In genomic region chr1:209815931-209816338, GRCh38 we compare ENCODE assay signal across 16 cellular contexts. TPM values are rescaled to one million over a fixed set of nuclear protein-coding genes. Genes with fewer than 3 reads are reported as not detected.
A peak's percentile ranks its signal among the peaks of the same experiment; 100 is the strongest.
DNase-seq lines count a peak whose midpoint lies in the region; ATAC-seq and TF ChIP-seq lines count a peak whose summit lies in the region.
"Had no signal": no experiment of that assay in that cellular context is flagged by ENCODE, and none has a peak within 500 bp of the region (broad histone marks: within the 10 kb centered on the region; RNA-seq: fewer than 3 reads in every experiment).

No MANE protein-coding gene starts in this region.

- H3K4me3 Mint-ChIP-seq in activated CD4-positive, alpha-beta T cell treated with anti-CD3 and anti-CD28 coated beads for 36 hours: no peak overlapping the region
- H3K4me3 Mint-ChIP-seq in stimulated activated naive CD8-positive, alpha-beta T cell treated with anti-CD3 and anti-CD28 coated beads, Interleukin-15, Interleukin-2, amounts not matched to agents 100 ng/mL and 50 ng/mL, for 24 hours: peak overlapping the region; percentile 31
- H3K4me3 Mint-ChIP-seq: CD8-positive, alpha-beta T cell; memory B cell had no signal

- POLR2A ChIA-PET in activated CD4-positive, alpha-beta T cell treated with anti-CD3 and anti-CD28 coated beads for 36 hours (lab: Charles Lee): interaction anchor here (0.6 kb wide), 1 partner anchor 1686 kb away, joined by 3 read pairs; no protein-coding TSS in a partner anchor

- no peak for TF ChIP-seq CTCF in epithelial cell of esophagus (IDR thresholded peaks at IDR 0.05; ENCODE audit: insufficient read depth, low read depth, low read length, missing control alignments)

- H3K4me3 ChIP-seq in epithelial cell of esophagus (ENCODE audit: low read length): peak overlapping the region; percentile 31
- H3K4me3 ChIP-seq: A549 had no signal

- DNase-seq in activated CD4-positive, alpha-beta T cell treated with anti-CD3 and anti-CD28 coated beads for 36 hours: no peak
- DNase-seq in activated CD4-positive, alpha-beta T cell treated with anti-CD3 and anti-CD28 coated beads, Interleukin-2, amount 50 U/mL, for 48 hours: no peak
- peak; percentile 25 for DNase-seq in NCI-H510A treated with DMSO at 0.1 percent for 48 hours (lab: John Stamatoyannopoulos, UW)
- peak; percentile 100 for DNase-seq in epithelial cell of esophagus (ENCODE audit: low read depth)
- no peak for DNase-seq in NCI-H2107 (lab: John Stamatoyannopoulos, UW)
- no peak for DNase-seq in left ventricle myocardium superior
- DNase-seq: amniotic stem cell; CD8-positive, alpha-beta T cell; GF-D8; Kasumi-1; NCI-H187 treated with DMSO at 0.1 percent for 48 hours had no signal

- peaks cover 5% of the 10 kb centered on the region for H3K27me3 Mint-ChIP-seq in activated CD4-positive, alpha-beta T cell treated with anti-CD3 and anti-CD28 coated beads for 36 hours
- H3K27me3 Mint-ChIP-seq in stimulated activated naive CD8-positive, alpha-beta T cell treated with anti-CD3 and anti-CD28 coated beads, Interleukin-15, Interleukin-2, amounts not matched to agents 100 ng/mL and 50 ng/mL, for 24 hours: peaks cover 16% of the 10 kb centered on the region

- no peaks in the 10 kb centered on the region for H3K9me3 Mint-ChIP-seq in activated CD4-positive, alpha-beta T cell treated with anti-CD3 and anti-CD28 coated beads for 36 hours (ENCODE audit: low read depth)
- H3K9me3 Mint-ChIP-seq in stimulated activated naive CD8-positive, alpha-beta T cell treated with anti-CD3 and anti-CD28 coated beads, Interleukin-15, Interleukin-2, amounts not matched to agents 100 ng/mL and 50 ng/mL, for 24 hours: no peaks in the 10 kb centered on the region
- H3K9me3 Mint-ChIP-seq: CD8-positive, alpha-beta T cell; memory B cell had no signal

- H3K36me3 Mint-ChIP-seq in activated CD4-positive, alpha-beta T cell treated with anti-CD3 and anti-CD28 coated beads for 36 hours (ENCODE audit: low read depth): no peaks in the 10 kb centered on the region
- no peaks in the 10 kb centered on the region for H3K36me3 Mint-ChIP-seq in stimulated activated naive CD8-positive, alpha-beta T cell treated with anti-CD3 and anti-CD28 coated beads, Interleukin-15, Interleukin-2, amounts not matched to agents 100 ng/mL and 50 ng/mL, for 24 hours (ENCODE audit: low read depth)
- H3K36me3 Mint-ChIP-seq: CD8-positive, alpha-beta T cell; memory B cell had no signal

- ATAC-seq in activated CD4-positive, alpha-beta T cell treated with anti-CD3 and anti-CD28 coated beads for 36 hours: no peak
- no peak for ATAC-seq in GM21825 (IDR thresholded peaks at IDR 0.05; ENCODE audit: unreplicated experiment)
- no peak for ATAC-seq in left ventricle myocardium superior
- ATAC-seq: A549; CD8-positive, alpha-beta T cell had no signal

- intact Hi-C loops in activated CD4-positive, alpha-beta T cell treated with anti-CD3 and anti-CD28 coated beads for 36 hours (cut with DNase I, micrococcal nuclease): no loop called here
- intact Hi-C loops in left ventricle myocardium superior (cut with micrococcal nuclease): no loop called here

- peak overlapping the region; percentile 76 for H3K27ac Mint-ChIP-seq in activated CD4-positive, alpha-beta T cell treated with anti-CD3 and anti-CD28 coated beads for 36 hours
- H3K27ac Mint-ChIP-seq in stimulated activated naive CD8-positive, alpha-beta T cell treated with anti-CD3 and anti-CD28 coated beads, Interleukin-15, Interleukin-2, amounts not matched to agents 100 ng/mL and 50 ng/mL, for 24 hours: peak overlapping the region; percentile 85
- H3K27ac Mint-ChIP-seq: CD8-positive, alpha-beta T cell; memory B cell had no signal

- CTCF ChIA-PET in activated CD4-positive, alpha-beta T cell treated with anti-CD3 and anti-CD28 coated beads for 36 hours (lab: Charles Lee): interaction anchor here (0.9 to 4.7 kb wide), 7 partner anchors 8 to 21 kb away, joined by 3 to 45 read pairs (median 4); partner anchors contain the start of gene UTP25

- H3K4me1 Mint-ChIP-seq in activated CD4-positive, alpha-beta T cell treated with anti-CD3 and anti-CD28 coated beads for 36 hours: peaks cover 12% of the 10 kb centered on the region
- H3K4me1 Mint-ChIP-seq in stimulated activated naive CD8-positive, alpha-beta T cell treated with anti-CD3 and anti-CD28 coated beads, Interleukin-15, Interleukin-2, amounts not matched to agents 100 ng/mL and 50 ng/mL, for 24 hours (ENCODE audit: low read depth): peaks cover 22% of the 10 kb centered on the region
- H3K4me1 Mint-ChIP-seq: memory B cell had no signal

RNA-seq across cellular contexts. Expression of gene IRF6, which starts 10.0 kb away (rescaled TPM):
- total RNA-seq in activated CD4-positive, alpha-beta T cell treated with anti-CD3 and anti-CD28 coated beads for 36 hours: under 1 TPM; 0.11 to 0.14 TPM
- total RNA-seq in left ventricle myocardium superior: 48.5 TPM
- total RNA-seq: H4 had no signal

RNA-seq across cellular contexts. Expression of gene UTP25, which starts 11.8 kb away (rescaled TPM):
- total RNA-seq in activated CD4-positive, alpha-beta T cell treated with anti-CD3 and anti-CD28 coated beads for 36 hours: 10 to 100 TPM in 1 of 2 experiments, 1 to 10 TPM in 1; 9.4 to 10.4 TPM
- total RNA-seq in left ventricle myocardium superior: 2.5 TPM

RNA-seq across cellular contexts. Expression of gene C1orf74, which starts 31.6 kb away (rescaled TPM):
- 1 to 10 TPM; 3.7 to 4.3 TPM for total RNA-seq in activated CD4-positive, alpha-beta T cell treated with anti-CD3 and anti-CD28 coated beads for 36 hours
- 2.0 TPM for total RNA-seq in left ventricle myocardium superior

Comparison
In these comparisons a context has a peak if more than half of its experiments do, and no peak if none do; other contexts are left out.
1. DNase-seq: peak in NCI-H510A treated with DMSO at 0.1 percent for 48 hours (single experiment) and epithelial cell of esophagus (single experiment); none in activated CD4-positive, alpha-beta T cell treated with anti-CD3 and anti-CD28 coated beads for 36 hours (single experiment), activated CD4-positive, alpha-beta T cell treated with anti-CD3 and anti-CD28 coated beads, Interleukin-2, amount 50 U/mL, for 48 hours (0 of 2), NCI-H2107 (single experiment) and left ventricle myocardium superior (single experiment).
2. RNA of gene IRF6, which starts 10.0 kb away (total RNA-seq): 48.5 TPM in left ventricle myocardium superior (single experiment); 0.11 to 0.14 TPM in activated CD4-positive, alpha-beta T cell treated with anti-CD3 and anti-CD28 coated beads for 36 hours; every median in the first group is over 10 times any median in the second.